In genomic region chr14:30770376-30770775, GRCh38 we compare ENCODE assay signal across 22 cellular contexts.
DNase-seq lines count a peak whose midpoint lies in the region; ATAC-seq, FAIRE-seq and TF ChIP-seq lines count a peak whose summit lies in the region.
"Had no signal": no experiment of that assay in that cellular context is flagged by ENCODE, and none has a peak within 500 bp of the region (broad histone marks: within the 10 kb centered on the region; RNA-seq: fewer than 3 reads in every experiment).

No MANE protein-coding gene starts in this region.

- no TSS peak for BruUV-seq in K562 (replicated peaks; lab: Mats Ljungman, UMichigan)

- TF ChIP-seq EP300 in K562 (IDR thresholded peaks at IDR 0.05; ENCODE audit: low read length), result no peak

- no peak for FAIRE-seq in K562 (lab: Jason Lieb, UNC)
- FAIRE-seq: A204.1, D721Med, G401.6, GM12891, GM19239 had no signal

- H3K4me2 ChIP-seq in K562 (ENCODE audit: insufficient read depth, low read length), result no peak overlapping the region
- H3K4me2 ChIP-seq: BLaER1 treated with 17β-estradiol and CSF1 and Interleukin-3, amounts not matched to agents 10 nM and 100 nM had no signal

- intact Hi-C loops in K562 (cut with micrococcal nuclease) (no loop called here), head of caudate nucleus (cut with DNase I) (no loop called here), thyroid gland (cut with DNase I) (no loop called here)

- H3K4me3 ChIP-seq in HEK293 (ENCODE audit: low read depth, low read length) (no peak overlapping the region), K562 (no peak overlapping the region), thyroid gland (replicated peaks in 1 of 3) (no peak overlapping the region)
- H3K4me3 ChIP-seq: BLaER1 treated with 17β-estradiol and CSF1 and Interleukin-3, amounts not matched to agents 10 nM and 100 nM had no signal

- 0% methylated on average over 3 of the region's 6 CpGs for WGBS in K562 (ENCODE audit: insufficient coverage, low coverage, missing lambda C conversion rate)
- WGBS in thyroid gland, 2 donors, result 87% methylated on average over 6 of the region's 6 CpGs

- H3K4me1 ChIP-seq in HEK293 (ENCODE audit: control insufficient read depth, insufficient read depth, low read length) (no peaks in the 10 kb centered on the region), K562 (replicated peaks in 1 of 2; ENCODE audit: control insufficient read depth in 2 of 2, insufficient read depth in 2 of 2, low read length in 2 of 2) (no peaks in the 10 kb centered on the region), thyroid gland (no peaks in the 10 kb centered on the region)
- H3K4me1 ChIP-seq: BLaER1 treated with 17β-estradiol and CSF1 and Interleukin-3, amounts not matched to agents 10 nM and 100 nM; Caco-2 had no signal

- H2AFZ ChIP-seq in K562 (ENCODE audit: low read depth, low read length), result peak overlapping the region; percentile 44; the same call in 1 of the 2 replicates

- POLR2A ChIA-PET in HEK293 (lab: Yijun Ruan, JAX) (no interaction called here), K562 (lab: Yijun Ruan, JAX) (interaction anchor here (0.7 kb wide), 1 partner anchor 26 kb away, joined by 3 read pairs; no protein-coding TSS in a partner anchor)

- H3K79me2 ChIP-seq in K562 (ENCODE audit: control insufficient read depth, insufficient read depth, low read length), result no peaks in the 10 kb centered on the region

- in situ Hi-C loops in K562 (cut with MboI), result no loop called here

- H3K27ac ChIP-seq in HEK293 (ENCODE audit: extremely low read depth, low read depth, low read length), result no peak overlapping the region
- no peak overlapping the region for H3K27ac ChIP-seq in K562 (ENCODE audit: extremely low read depth, low read depth, low read length)
- H3K27ac ChIP-seq in thyroid gland, result no peak overlapping the region
- H3K27ac ChIP-seq: BLaER1 treated with 17β-estradiol and CSF1 and Interleukin-3, amounts not matched to agents 10 nM and 100 nM had no signal

- no peaks in the 10 kb centered on the region for H3K9me1 ChIP-seq in K562 (ENCODE audit: control insufficient read depth, insufficient read depth, low read length)

- no peaks in the 10 kb centered on the region for H3K9me3 ChIP-seq in HEK293 (ENCODE audit: control insufficient read depth, insufficient read depth, low read depth, low read length)
- no peaks in the 10 kb centered on the region for H3K9me3 ChIP-seq in K562 (replicated peaks; ENCODE audit: control insufficient read depth, insufficient read depth, low read depth, low read length)
- no peaks in the 10 kb centered on the region for H3K9me3 ChIP-seq in thyroid gland
- H3K9me3 ChIP-seq: BLaER1 treated with 17β-estradiol and CSF1 and Interleukin-3, amounts not matched to agents 10 nM and 100 nM; Caco-2 had no signal

- no peaks in the 10 kb centered on the region for H4K20me1 ChIP-seq in K562 (replicated peaks; ENCODE audit: control insufficient read depth, insufficient read depth, low read length)
- H4K20me1 ChIP-seq: BLaER1 treated with 17β-estradiol and CSF1 and Interleukin-3, amounts not matched to agents 10 nM and 100 nM had no signal

- TF ChIP-seq RAD21 in K562 (CRISPR knock-in tag; conservative IDR thresholded peaks at IDR 0.05 in 1 of 2, IDR thresholded peaks at IDR 0.05 in 1 of 2), result no peak

- H3K36me3 ChIP-seq in HEK293 (ENCODE audit: control insufficient read depth in 2 of 2, insufficient read depth in 1 of 2, low read length in 2 of 2) (no peaks in the 10 kb centered on the region), K562 (ENCODE audit: control insufficient read depth, insufficient read depth, low read length) (no peaks in the 10 kb centered on the region), thyroid gland (no peaks in the 10 kb centered on the region)
- H3K36me3 ChIP-seq: BLaER1 treated with 17β-estradiol and CSF1 and Interleukin-3, amounts not matched to agents 10 nM and 100 nM had no signal

- ATAC-seq in K562, result no peak
- ATAC-seq in HG02642 (IDR thresholded peaks at IDR 0.05; ENCODE audit: poor library complexity, unreplicated experiment), result no peak
- ATAC-seq: CD8-positive, alpha-beta T cell had no signal

- CTCF ChIA-PET in HEK293 (lab: Yijun Ruan, JAX) (no interaction called here), K562 (lab: Yijun Ruan, JAX; ENCODE audit: low intra/inter-chr PET ratio) (no interaction called here)

- DNase-seq in K562 (ENCODE audit: extremely low read depth in 1 of 4, low spot score in 3 of 4) (no peak), head of caudate nucleus (peak; percentile 46 to 93 (median 74)), putamen (ENCODE audit: low spot score) (peak; percentile 81), thyroid gland (no peak), Ammon's horn (ENCODE audit: low spot score) (no peak), HUDEP-2 (lab: John Stamatoyannopoulos, UW; ENCODE audit: unreplicated experiment in 76 of 76) (no peak)
- DNase-seq: 8988T; ACHN; Caco-2; Calu3; CD4-positive, alpha-beta T cell; CD8-positive, alpha-beta T cell; DMS79 treated with DMSO at 0.1 percent for 48 hours; GF-D8 had no signal

- no peak for TF ChIP-seq POLR2A in K562 (conservative IDR thresholded peaks at IDR 0.05)
- TF ChIP-seq POLR2A in thyroid gland (IDR thresholded peaks at IDR 0.05), result no peak

- H3K27me3 ChIP-seq in K562 (ENCODE audit: control insufficient read depth in 2 of 2, insufficient read depth in 2 of 2, low read length in 2 of 2), result peaks cover 0 to 8% of the 10 kb centered on the region in 2 experiments; a peak in 3 of 5 replicates
- no peaks in the 10 kb centered on the region for H3K27me3 ChIP-seq in thyroid gland
- H3K27me3 ChIP-seq: BLaER1 treated with 17β-estradiol and CSF1 and Interleukin-3, amounts not matched to agents 10 nM and 100 nM had no signal

- no peak overlapping the region for H3K9ac ChIP-seq in K562 (ENCODE audit: insufficient read depth in 1 of 2, low read depth in 2 of 2, low read length in 2 of 2)
- H3K9ac ChIP-seq: BLaER1 treated with 17β-estradiol and CSF1 and Interleukin-3, amounts not matched to agents 10 nM and 100 nM had no signal

- TF ChIP-seq CTCF in HEK293 (tag by site-specific recombination; IDR thresholded peaks at IDR 0.05) (no peak), K562 (IDR thresholded peaks at IDR 0.05 in 2 of 3, conservative IDR thresholded peaks at IDR 0.05 in 1 of 3; ENCODE audit: insufficient read depth in 2 of 3, low read depth in 1 of 3, low read length in 3 of 3) (no peak), thyroid gland (IDR thresholded peaks at IDR 0.05) (no peak)

TF ChIP-seq in HEK293, 187 proteins besides CTCF, POLR2A, EP300 and RAD21:
- TF ChIP-seq HOXC10 (CRISPR knock-in tag; IDR thresholded peaks at IDR 0.05) (no peak), ZNF449 (tag by site-specific recombination; IDR thresholded peaks at IDR 0.05) (peak; percentile 38; the same call in 1 of the 2 replicates)

TF ChIP-seq in K562, 482 proteins besides CTCF, POLR2A, EP300 and RAD21:
- TF ChIP-seq ZNF830 (CRISPR knock-in tag; IDR thresholded peaks at IDR 0.05), result no peak
- TF ChIP-seq ZNF12 (CRISPR knock-in tag; IDR thresholded peaks at IDR 0.05), result no peak
- no peak for TF ChIP-seq MYNN (IDR thresholded peaks at IDR 0.05)
- no peak for TF ChIP-seq MYNN (CRISPR knock-in tag; IDR thresholded peaks at IDR 0.05)
- TF ChIP-seq PRPF4 (IDR thresholded peaks at IDR 0.05; ENCODE audit: insufficient read depth, low read depth, low read length, poor library complexity, severe bottlenecking), result no peak
- no peak for TF ChIP-seq ZFX (CRISPR knock-in tag; IDR thresholded peaks at IDR 0.05)
- TF ChIP-seq ZNF41 (CRISPR knock-in tag; conservative IDR thresholded peaks at IDR 0.05), result no peak
- TF ChIP-seq ZNF140 (CRISPR knock-in tag; IDR thresholded peaks at IDR 0.05), result no peak
- TF ChIP-seq ATF6 (CRISPR knock-in tag; IDR thresholded peaks at IDR 0.05), result no peak
- no peak for TF ChIP-seq ARHGAP35 (IDR thresholded peaks at IDR 0.05; ENCODE audit: partially characterized antibody)
- TF ChIP-seq PHTF2 (CRISPR knock-in tag; IDR thresholded peaks at IDR 0.05), result no peak
- TF ChIP-seq CXXC5 (CRISPR knock-in tag; IDR thresholded peaks at IDR 0.05), result no peak
- no peak for TF ChIP-seq POLR2AphosphoS2 (IDR thresholded peaks at IDR 0.05; ENCODE audit: low read length)
- TF ChIP-seq TBP (optimal IDR thresholded peaks at IDR 0.05; ENCODE audit: low read depth, low read length), result no peak
- no peak for TF ChIP-seq MAZ (CRISPR knock-in tag; conservative IDR thresholded peaks at IDR 0.05 in 1 of 2, IDR thresholded peaks at IDR 0.05 in 1 of 2)

Comparison
In these comparisons a context has a peak if more than half of its experiments do, and no peak if none do; other contexts are left out.
1. DNase-seq: peak in head of caudate nucleus (42 of 42) and putamen (single experiment); none in K562 (0 of 4), thyroid gland (0 of 2), Ammon's horn (single experiment) and HUDEP-2 (0 of 76).
2. Of the 44 proteins assayed by ChIP-seq in both K562 and HEK293: peak only in K562: none; only in HEK293: ZNF449; in both: none; in neither: 43.